36 cellular contexts compared by ENCODE assay signal in the genomic region with DNA sequence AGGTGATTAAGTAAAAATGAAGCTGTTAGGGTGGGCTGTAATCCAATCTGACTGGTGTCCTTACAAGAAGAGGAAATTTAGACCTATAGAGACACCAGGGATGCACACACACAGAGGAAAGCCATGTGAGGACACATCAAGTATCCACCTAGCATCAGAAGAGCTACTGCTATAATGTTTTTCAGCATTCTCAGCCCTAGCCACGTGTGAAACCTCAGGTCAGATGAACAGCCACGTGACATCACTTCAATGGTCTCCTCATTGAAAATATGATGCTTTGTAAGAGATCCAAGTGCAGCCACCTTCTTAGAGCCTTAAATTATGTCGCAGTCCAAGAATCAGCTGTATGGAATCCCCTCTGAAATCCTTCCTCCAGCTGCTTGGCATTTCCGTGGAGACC.
"Had no signal": no experiment of that assay in that cellular context is flagged by ENCODE, and none has a peak within 500 bp of the region (broad histone marks: within the 10 kb centered on the region; RNA-seq: fewer than 3 reads in every experiment).

No MANE protein-coding gene starts in this region.

- H3K4me1 Mint-ChIP-seq: activated B cell treated with CpG ODN at 0.5 μM for 24 hours; activated CD4-positive, alpha-beta T cell treated with anti-CD3 and anti-CD28 coated beads, Interleukin-2, amount 10 ng/mL, durations not matched to agents 24 days and 14 days; activated T-helper 17 cell treated with anti-CD3 and anti-CD28 coated beads, Interleukin-2, amount 50 U/mL, for 72 hours had no signal

- H3K9me3 Mint-ChIP-seq: activated B cell treated with CpG ODN at 0.5 μM for 24 hours; activated CD4-positive, alpha-beta memory T cell treated with anti-CD3 and anti-CD28 coated beads for 36 hours; activated CD4-positive, alpha-beta T cell treated with anti-CD3 and anti-CD28 coated beads, Interleukin-2, amount 10 ng/mL, durations not matched to agents 24 days and 14 days; activated naive CD4-positive, alpha-beta T cell treated with anti-CD3 and anti-CD28 coated beads for 36 hours; activated naive CD4-positive, alpha-beta T cell treated with anti-CD3 and anti-CD28 coated beads, Interleukin-2, amount 50 U/mL, for 72 hours; activated naive CD8-positive, alpha-beta T cell treated with anti-CD3 and anti-CD28 coated beads, Interleukin-2, amount 10 ng/mL, durations not matched to agents 7 days and 5 days; activated T-cell treated with anti-CD3 and anti-CD28 coated beads, Interleukin-2, amount 50 U/mL, for 4 hours; activated T-helper 1 cell treated with anti-CD3 and anti-CD28 coated beads, Interleukin-12 subunit alpha, Interleukin-12 subunit beta, Interleukin-2, Interleukin-4 antibody, amounts not matched to agents 30 ng/mL and 10 ng/mL and 1 ng/mL, durations not matched to agents 14 hours and 24 hours and 36 hours; activated T-helper 17 cell treated with anti-CD3 and anti-CD28 coated beads, Interleukin-2, amount 50 U/mL, for 72 hours; T-helper 1 cell treated with Interleukin-12 subunit alpha and Interleukin-12 subunit beta and Interleukin-4 antibody, amounts not matched to agents 30 μg/mL and 1 μg/mL, for 36 hours; T-helper 2 cell treated with Interferon-gamma antibody and Interleukin-4, amounts not matched to agents 5 μg/mL and 100 μg/mL, for 36 hours had no signal

- DNase-seq: activated B cell treated with CpG ODN at 0.5 μM for 24 hours; activated CD4-positive, alpha-beta memory T cell treated with anti-CD3 and anti-CD28 coated beads for 36 hours; activated CD4-positive, alpha-beta T cell treated with anti-CD3 and anti-CD28 coated beads for 4 hours; activated CD4-positive, alpha-beta T cell treated with anti-CD3 and anti-CD28 coated beads, Interleukin-2, amount 10 ng/mL, durations not matched to agents 24 days and 14 days; activated CD4-positive, alpha-beta T cell treated with anti-CD3 and anti-CD28 coated beads, Interleukin-2, amount 50 U/mL, for 1 hour; activated CD4-positive, alpha-beta T cell treated with anti-CD3 and anti-CD28 coated beads, Interleukin-2, amount 50 U/mL, for 4 hours; activated CD4-positive, CD25-positive, alpha-beta regulatory T cell treated with anti-CD3 and anti-CD28 coated beads, Interleukin-2, amount 50 U/mL, for 72 hours; activated CD8-positive, alpha-beta memory T cell treated with anti-CD3 and anti-CD28 coated beads, Interleukin-2, amount 50 U/mL, for 4 hours; activated effector memory CD4-positive, alpha-beta T cell treated with anti-CD3 and anti-CD28 coated beads, Interleukin-2, amount 50 U/mL, for 16 hours; activated gamma-delta T cell treated with Interleukin-2 at 50 U/mL for 16 hours; activated naive CD4-positive, alpha-beta T cell; activated naive CD4-positive, alpha-beta T cell treated with anti-CD3 and anti-CD28 coated beads for 36 hours; activated naive CD4-positive, alpha-beta T cell treated with anti-CD3 and anti-CD28 coated beads, Interleukin-2, amount 50 U/mL, for 16 hours; activated naive CD8-positive, alpha-beta T cell treated with anti-CD3 and anti-CD28 coated beads, Interleukin-2, amount 10 ng/mL, durations not matched to agents 7 days and 5 days; activated T-cell treated with anti-CD3 and anti-CD28 coated beads for 4 hours; activated T-cell treated with anti-CD3 and anti-CD28 coated beads, Interleukin-2, amount 50 U/mL, for 1 hour; activated T-cell treated with anti-CD3 and anti-CD28 coated beads, Interleukin-2, amount 50 U/mL, for 4 hours; activated T-cell treated with anti-CD3 and anti-CD28 coated beads, Interleukin-2, amount 50 U/mL, for 72 hours; adrenal gland; amniotic stem cell; aorta; body of pancreas; brain microvascular endothelial cell; central memory CD4-positive, alpha-beta T cell; SW 1271; T-helper 1 cell; T-helper 9 cell had no signal

- H3K36me3 Mint-ChIP-seq: activated CD4-positive, alpha-beta memory T cell treated with anti-CD3 and anti-CD28 coated beads for 36 hours; activated naive CD4-positive, alpha-beta T cell treated with anti-CD3 and anti-CD28 coated beads, Interleukin-2, amount 50 U/mL, for 72 hours; activated naive CD8-positive, alpha-beta T cell treated with anti-CD3 and anti-CD28 coated beads, Interleukin-2, amount 10 ng/mL, durations not matched to agents 7 days and 5 days had no signal

- H3K36me3 ChIP-seq: adrenal gland, brain microvascular endothelial cell, breast epithelium had no signal

- FAIRE-seq: astrocyte, TTC549 had no signal

- H3K4me3 Mint-ChIP-seq: activated B cell treated with CpG ODN at 0.5 μM for 24 hours; activated CD4-positive, alpha-beta memory T cell treated with anti-CD3 and anti-CD28 coated beads for 36 hours; activated CD4-positive, alpha-beta T cell treated with anti-CD3 and anti-CD28 coated beads, Interleukin-2, amount 10 ng/mL, durations not matched to agents 24 days and 14 days; activated naive CD4-positive, alpha-beta T cell treated with anti-CD3 and anti-CD28 coated beads for 36 hours; activated naive CD8-positive, alpha-beta T cell treated with anti-CD3 and anti-CD28 coated beads, Interleukin-2, amount 10 ng/mL, durations not matched to agents 7 days and 5 days; activated T-cell treated with anti-CD3 and anti-CD28 coated beads, Interleukin-2, amount 50 U/mL, for 4 hours; activated T-cell treated with anti-CD3 and anti-CD28 coated beads, Interleukin-2, amount 50 U/mL, for 72 hours; activated T-helper 1 cell treated with anti-CD3 and anti-CD28 coated beads, Interleukin-12 subunit alpha, Interleukin-12 subunit beta, Interleukin-2, Interleukin-4 antibody, amounts not matched to agents 30 ng/mL and 10 ng/mL and 1 ng/mL, durations not matched to agents 14 hours and 24 hours and 36 hours; activated T-helper 17 cell treated with anti-CD3 and anti-CD28 coated beads, Interleukin-2, amount 50 U/mL, for 72 hours; T-helper 1 cell treated with Interleukin-12 subunit alpha and Interleukin-12 subunit beta and Interleukin-4 antibody, amounts not matched to agents 30 μg/mL and 1 μg/mL, for 36 hours; T-helper 2 cell treated with Interferon-gamma antibody and Interleukin-4, amounts not matched to agents 5 μg/mL and 100 μg/mL, for 36 hours had no signal

- H3K4me1 ChIP-seq: adrenal gland, body of pancreas, breast epithelium had no signal

- H3K9me3 ChIP-seq: adrenal gland, body of pancreas, breast epithelium had no signal

- H3K27me3 ChIP-seq: adrenal gland, body of pancreas, brain microvascular endothelial cell, breast epithelium had no signal

- H3K27ac ChIP-seq: adrenal gland, body of pancreas, brain microvascular endothelial cell, breast epithelium, VCaP had no signal

- H3K27ac Mint-ChIP-seq: activated B cell treated with CpG ODN at 0.5 μM for 24 hours; activated CD4-positive, alpha-beta memory T cell treated with anti-CD3 and anti-CD28 coated beads for 36 hours; activated CD4-positive, alpha-beta T cell treated with anti-CD3 and anti-CD28 coated beads, Interleukin-2, amount 10 ng/mL, durations not matched to agents 24 days and 14 days; activated naive CD4-positive, alpha-beta T cell treated with anti-CD3 and anti-CD28 coated beads for 36 hours; activated naive CD4-positive, alpha-beta T cell treated with anti-CD3 and anti-CD28 coated beads, Interleukin-2, amount 50 U/mL, for 72 hours; activated naive CD8-positive, alpha-beta T cell treated with anti-CD3 and anti-CD28 coated beads, Interleukin-2, amount 10 ng/mL, durations not matched to agents 7 days and 5 days; activated T-cell treated with anti-CD3 and anti-CD28 coated beads, Interleukin-2, amount 50 U/mL, for 72 hours; activated T-helper 1 cell treated with anti-CD3 and anti-CD28 coated beads, Interleukin-12 subunit alpha, Interleukin-12 subunit beta, Interleukin-2, Interleukin-4 antibody, amounts not matched to agents 30 ng/mL and 10 ng/mL and 1 ng/mL, durations not matched to agents 14 hours and 24 hours and 36 hours; activated T-helper 17 cell treated with anti-CD3 and anti-CD28 coated beads, Interleukin-2, amount 50 U/mL, for 72 hours; T-helper 1 cell treated with Interleukin-12 subunit alpha and Interleukin-12 subunit beta and Interleukin-4 antibody, amounts not matched to agents 30 μg/mL and 1 μg/mL, for 36 hours; T-helper 2 cell treated with Interferon-gamma antibody and Interleukin-4, amounts not matched to agents 5 μg/mL and 100 μg/mL, for 36 hours had no signal

- H3K4me3 ChIP-seq: adrenal gland, body of pancreas, breast epithelium had no signal

- ATAC-seq: activated naive CD4-positive, alpha-beta T cell treated with anti-CD3 and anti-CD28 coated beads, Interleukin-2, amount 50 U/mL, for 72 hours; activated T-cell treated with anti-CD3 and anti-CD28 coated beads, Interleukin-2, amount 50 U/mL, for 4 hours; activated T-cell treated with anti-CD3 and anti-CD28 coated beads, Interleukin-2, amount 50 U/mL, for 72 hours; activated T-helper 17 cell treated with anti-CD3 and anti-CD28 coated beads, Interleukin-2, amount 50 U/mL, for 72 hours; body of pancreas had no signal
